8 cellular contexts compared by ENCODE assay signal in genomic region chr3:71926242-71926560, GRCh38.
DNase-seq lines count a peak whose midpoint lies in the region; ATAC-seq and TF ChIP-seq lines count a peak whose summit lies in the region.

No MANE protein-coding gene starts in this region.

- no peak overlapping the region for H3K27ac ChIP-seq in AG04450 (ENCODE audit: low read depth, low read length)

- DNase-seq in AG04450 (ENCODE audit: low read depth, low spot score) (no peak), NCI-H1105 (lab: John Stamatoyannopoulos, UW) (peak; percentile 50), mesothelial cell of epicardium (ENCODE audit: low spot score in 2 of 2, unreplicated experiment in 2 of 2) (peak in 1 of 2 experiments; percentile 46), natural killer cell (no peak), SIG-M5 treated with dmso at 0.1 percent for 504 hours (lab: John Stamatoyannopoulos, UW; ENCODE audit: unreplicated experiment) (no peak)

- no peak overlapping the region for H3K4me3 Mint-ChIP-seq in brain
- H3K4me3 Mint-ChIP-seq in mesothelial cell of epicardium = no peak overlapping the region
- H3K4me3 Mint-ChIP-seq in natural killer cell = no peak overlapping the region

- H3K9me3 Mint-ChIP-seq in brain (no peaks in the 10 kb centered on the region), mesothelial cell of epicardium (no peaks in the 10 kb centered on the region), natural killer cell (no peaks in the 10 kb centered on the region)

- H3K9me3 ChIP-seq in AG04450 (ENCODE audit: control insufficient read depth, insufficient read depth, low read length) = no peaks in the 10 kb centered on the region

- H3K36me3 Mint-ChIP-seq in brain (no peaks in the 10 kb centered on the region), mesothelial cell of epicardium (no peaks in the 10 kb centered on the region), natural killer cell (no peaks in the 10 kb centered on the region)

- intact Hi-C loops in natural killer cell (cut with micrococcal nuclease) = no loop called here

- POLR2A ChIA-PET in AG04450 (lab: Yijun Ruan, JAX) = no interaction called here

- H3K27me3 ChIP-seq in AG04450 (ENCODE audit: control insufficient read depth, insufficient read depth, low read length) = peaks cover 20% of the 10 kb centered on the region

- no peak overlapping the region for H3K4me3 ChIP-seq in AG04450 (ENCODE audit: low read depth, low read length)

- peak; percentile 52 for ATAC-seq in GM18517 (IDR thresholded peaks at IDR 0.05; ENCODE audit: unreplicated experiment)
- ATAC-seq in natural killer cell = no peak
- no peak for ATAC-seq in GM18909 (IDR thresholded peaks at IDR 0.05; ENCODE audit: poor library complexity, unreplicated experiment)

- TF ChIP-seq CTCF in AG04450 (IDR thresholded peaks at IDR 0.05; ENCODE audit: low read depth, low read length) (peak; percentile 23; the same call in 1 of the 2 replicates), brain (conservative IDR thresholded peaks at IDR 0.05) (peak; percentile 49 to 71), mesothelial cell of epicardium (IDR thresholded peaks at IDR 0.05; ENCODE audit: unreplicated experiment) (peak; percentile 58), natural killer cell (IDR thresholded peaks at IDR 0.05) (no peak)

- H3K27ac Mint-ChIP-seq in brain (peak overlapping the region; percentile 15 to 54 (median 35)), mesothelial cell of epicardium (no peak overlapping the region), natural killer cell (no peak overlapping the region)

- peaks cover 47% of the 10 kb centered on the region for H3K4me1 Mint-ChIP-seq in brain
- H3K4me1 Mint-ChIP-seq in mesothelial cell of epicardium = peaks cover 3% of the 10 kb centered on the region
- no peaks in the 10 kb centered on the region for H3K4me1 Mint-ChIP-seq in natural killer cell

- H3K27me3 Mint-ChIP-seq in brain (peaks cover 3% of the 10 kb centered on the region), mesothelial cell of epicardium (ENCODE audit: low read depth) (peaks cover 20% of the 10 kb centered on the region), natural killer cell (ENCODE audit: low read depth in 2 of 2) (peaks cover 0 to 8% of the 10 kb centered on the region in 2 donors)

- CTCF ChIA-PET in AG04450 (lab: Charles Lee) = interaction anchor here (0.9 kb wide), 1 partner anchor 896 kb away, joined by 3 read pairs; no protein-coding TSS in a partner anchor

Comparison
In these comparisons a context has a peak if more than half of its experiments do, and no peak if none do; other contexts are left out.
1. H3K27ac Mint-ChIP-seq: peak in brain (5 of 5); none in mesothelial cell of epicardium (single experiment) and natural killer cell (0 of 2).